Comparison of ENCODE assay signal across 17 cellular contexts in genomic region chr18:38752430-38752829, GRCh38.
A peak's percentile ranks its signal among the peaks of the same experiment; 100 is the strongest.
DNase-seq lines count a peak whose midpoint lies in the region; ATAC-seq and TF ChIP-seq lines count a peak whose summit lies in the region.
"Had no signal": no experiment of that assay in that cellular context is flagged by ENCODE, and none has a peak within 500 bp of the region (broad histone marks: within the 10 kb centered on the region; RNA-seq: fewer than 3 reads in every experiment).

No MANE protein-coding gene starts in this region.

- TF ChIP-seq CTCF in epithelial cell of esophagus (IDR thresholded peaks at IDR 0.05; ENCODE audit: insufficient read depth, low read depth, low read length, missing control alignments) (no peak), lower leg skin (IDR thresholded peaks at IDR 0.05) (no peak), gastroesophageal sphincter (IDR thresholded peaks at IDR 0.05) (no peak)

- H3K9ac ChIP-seq in Karpas-422 (ENCODE audit: low read length), result no peak overlapping the region

- H3K4me1 ChIP-seq in Karpas-422 (ENCODE audit: low read length), result no peaks in the 10 kb centered on the region
- H3K4me1 ChIP-seq in gastroesophageal sphincter, result peaks cover 0 to 37% (median 3%) of the 10 kb centered on the region in 3 donors

- H3K9me3 ChIP-seq in Karpas-422 (ENCODE audit: low read length) (peaks cover 39% of the 10 kb centered on the region), gastroesophageal sphincter (no peaks in the 10 kb centered on the region)

- ATAC-seq in GM18508 (IDR thresholded peaks at IDR 0.05; ENCODE audit: insufficient read depth, unreplicated experiment), result peak; percentile 64
- ATAC-seq in GM19468 (IDR thresholded peaks at IDR 0.05; ENCODE audit: extremely low read depth, unreplicated experiment), result peak; percentile 51
- ATAC-seq in HG03039 (IDR thresholded peaks at IDR 0.05; ENCODE audit: unreplicated experiment), result peak; percentile 47
- no peak for ATAC-seq in gastroesophageal sphincter
- ATAC-seq: natural killer cell treated with Interleukin-12 subunit alpha and Interleukin-12 subunit beta and Interleukin-15 and Interleukin-18, amount 100 ng/mL, for 72 hours had no signal

- no peaks in the 10 kb centered on the region for H3K27me3 ChIP-seq in Karpas-422 (ENCODE audit: low read length)
- H3K27me3 ChIP-seq in gastroesophageal sphincter, result no peaks in the 10 kb centered on the region

- WGBS in lower leg skin, 2 donors, result 32 to 41% methylated on average over 1 of the region's 1 CpG
- WGBS in gastroesophageal sphincter (ENCODE audit: low coverage in 1 of 2), 2 donors, result 22 to 25% methylated on average over 1 of the region's 1 CpG

- H4K20me1 ChIP-seq in Karpas-422 (ENCODE audit: insufficient read depth, low read depth, low read length), result no peaks in the 10 kb centered on the region

- H3K4me3 ChIP-seq in epithelial cell of esophagus (ENCODE audit: low read length) (no peak overlapping the region), lower leg skin (ENCODE audit: low read depth, poor library complexity, severe bottlenecking) (no peak overlapping the region), Karpas-422 (ENCODE audit: low read length) (no peak overlapping the region), gastroesophageal sphincter (no peak overlapping the region)
- H3K4me3 ChIP-seq: lung had no signal

- no peak overlapping the region for H2AFZ ChIP-seq in Karpas-422 (ENCODE audit: low read length)

- H3K27ac ChIP-seq in Karpas-422 (ENCODE audit: low read length) (no peak overlapping the region), gastroesophageal sphincter (peak overlapping the region in 1 of 4 donors; percentile 77)

- no peaks in the 10 kb centered on the region for H3K79me2 ChIP-seq in Karpas-422 (ENCODE audit: low read length)

- no peak for TF ChIP-seq POLR2A in lower leg skin (IDR thresholded peaks at IDR 0.05)
- no peak for TF ChIP-seq POLR2A in gastroesophageal sphincter (IDR thresholded peaks at IDR 0.05)

- H3K4me2 ChIP-seq in Karpas-422 (ENCODE audit: low read depth, low read length, poor library complexity, severe bottlenecking), result no peak overlapping the region

- no peak for TF ChIP-seq EP300 in gastroesophageal sphincter (IDR thresholded peaks at IDR 0.05)

- no peaks in the 10 kb centered on the region; the same call in 1 of the 2 replicates for H3K9me2 ChIP-seq in Karpas-422 (replicated peaks; ENCODE audit: insufficient read depth, low read length)

- DNase-seq in epithelial cell of esophagus (ENCODE audit: low read depth), result peak; percentile 56
- DNase-seq in lower leg skin (ENCODE audit: low spot score in 2 of 2), result no peak
- DNase-seq in Karpas-422, result no peak
- no peak for DNase-seq in NCI-H2227 (lab: John Stamatoyannopoulos, UW; ENCODE audit: unreplicated experiment)
- DNase-seq: activated CD4-positive, alpha-beta T cell treated with anti-CD3 and anti-CD28 coated beads, Interleukin-2, amount 50 U/mL, for 1 hour; AML-193; aorta; dermis blood vessel endothelial cell; DMS53; MM.1S; SHP77 had no signal

- intact Hi-C loops in lower leg skin (cut with DNase I; ENCODE audit: low total_unique reads), result no loop called here

- H3K36me3 ChIP-seq in Karpas-422 (ENCODE audit: insufficient read depth, low read length) (no peaks in the 10 kb centered on the region), gastroesophageal sphincter (no peaks in the 10 kb centered on the region)
